ENCODE assay signal across 11 cellular contexts in genomic region chr1:173603056-173603591, GRCh38. TPM values are rescaled to one million over a fixed set of nuclear protein-coding genes. Genes with fewer than 3 reads are reported as not detected.
DNase-seq lines count a peak whose midpoint lies in the region; ATAC-seq and TF ChIP-seq lines count a peak whose summit lies in the region.
"Had no signal": no experiment of that assay in that cellular context is flagged by ENCODE, and none has a peak within 500 bp of the region (broad histone marks: within the 10 kb centered on the region; RNA-seq: fewer than 3 reads in every experiment).

A gene with protein sequence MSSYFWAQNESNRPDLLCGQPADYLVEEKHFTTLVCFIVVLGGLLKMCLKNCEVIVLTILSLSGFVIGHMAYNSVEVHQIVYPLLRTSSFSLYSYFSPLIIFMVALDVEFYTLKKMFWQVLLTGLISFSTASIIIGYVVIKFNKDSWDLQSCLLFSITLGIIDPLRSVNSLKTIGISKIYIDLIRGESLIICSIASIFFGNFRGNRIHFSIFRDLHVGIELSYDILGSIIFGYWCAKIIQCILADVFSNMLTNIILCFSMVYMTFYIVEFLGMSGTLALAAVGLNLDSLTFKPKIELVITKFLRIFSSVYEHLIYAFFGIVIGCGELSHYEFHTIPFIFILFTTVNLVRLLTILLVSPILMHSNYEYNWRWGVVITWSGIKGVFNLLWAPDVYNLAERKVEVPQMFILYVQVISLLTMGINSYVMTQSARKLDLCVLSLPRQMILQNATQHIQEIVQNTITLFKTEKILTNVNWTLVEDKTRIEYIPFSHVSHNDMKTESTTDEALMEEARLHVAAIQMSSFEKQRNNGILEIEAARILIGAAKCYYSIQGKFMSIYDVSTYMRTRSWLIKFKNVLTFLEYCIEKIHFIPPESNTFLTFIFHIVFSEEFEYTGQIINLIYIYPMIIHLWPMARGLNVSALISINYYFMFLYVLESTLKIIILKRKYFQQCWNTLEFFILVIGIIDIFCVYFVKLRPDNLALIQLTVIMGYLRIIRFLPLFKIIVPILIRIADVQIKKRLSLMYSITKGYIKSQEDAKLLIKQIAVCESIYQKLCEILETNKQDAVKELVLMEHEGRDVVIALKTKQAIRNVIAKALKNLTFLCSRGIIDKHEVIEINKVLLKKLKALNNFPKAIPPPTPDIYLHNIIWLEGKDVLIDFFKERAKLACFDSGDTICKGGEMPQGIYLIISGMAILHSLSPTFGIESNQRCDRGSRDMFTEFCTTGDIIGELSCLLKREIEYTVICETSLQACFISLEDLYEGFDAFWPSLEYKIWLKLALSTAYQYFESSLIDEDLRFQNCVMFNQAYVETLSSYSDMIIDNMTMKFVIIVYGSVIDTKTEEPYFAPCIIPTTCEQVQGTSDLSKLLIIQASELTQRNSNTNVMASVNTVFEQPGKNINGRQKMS (minus strand): TSS chr1:173603072. CDS start chr1:173601776, 1,296 bp downstream.

- peak within 1 kb of the TSS; percentile 82 for H3K27ac ChIP-seq in hepatocyte

- H2AFZ ChIP-seq in hepatocyte, result peak within 1 kb of the TSS; percentile 65

- H3K4me1 Mint-ChIP-seq in HFFc6 (ENCODE audit: low read depth), result peaks cover 18% of the 10 kb centered on the region; the same call in 1 of the 2 replicates
- H3K4me1 Mint-ChIP-seq in activated T-cell treated with anti-CD3 and anti-CD28 coated beads, Interleukin-2, amount 50 U/mL, for 24 hours (ENCODE audit: low read depth), result peaks cover 2% of the 10 kb centered on the region

- DNase-seq in HFFc6 (no peak), astrocyte of the spinal cord (ENCODE audit: low read depth, low spot score) (peak; percentile 5), hepatocyte (ENCODE audit: low spot score) (peak; percentile 50), sciatic nerve (ENCODE audit: low spot score) (no peak), NCI-H1694 (lab: John Stamatoyannopoulos, UW) (no peak), NCI-H446 (lab: John Stamatoyannopoulos, UW) (no peak), NCI-H2029 (lab: John Stamatoyannopoulos, UW) (no peak)
- no peak for DNase-seq in activated T-cell treated with anti-CD3 and anti-CD28 coated beads, Interleukin-2, amount 50 U/mL, for 24 hours
- DNase-seq: activated naive CD4-positive, alpha-beta T cell; NCI-H187 treated with DMSO at 0.1 percent for 48 hours had no signal

- no peaks in the 10 kb centered on the region for H3K36me3 Mint-ChIP-seq in HFFc6 (ENCODE audit: low read depth)
- no peaks in the 10 kb centered on the region for H3K36me3 Mint-ChIP-seq in activated T-cell treated with anti-CD3 and anti-CD28 coated beads, Interleukin-2, amount 50 U/mL, for 24 hours (ENCODE audit: low read depth)

- WGBS in hepatocyte (ENCODE audit: low lambda C conversion rate, missing lambda C conversion rate), result 31% methylated on average over 5 of the region's 5 CpGs

- no peaks in the 10 kb centered on the region for H3K4me1 ChIP-seq in hepatocyte (ENCODE audit: insufficient read depth)

- intact Hi-C loops in sciatic nerve (cut with DNase I), result no loop called here

- ATAC-seq in sciatic nerve, result peak; percentile 53

- H3K4me3 Mint-ChIP-seq in HFFc6, result peak within 1 kb of the TSS; percentile 71; the same call in 1 of the 2 replicates
- no peak within 1 kb of the TSS for H3K4me3 Mint-ChIP-seq in activated T-cell treated with anti-CD3 and anti-CD28 coated beads, Interleukin-2, amount 50 U/mL, for 24 hours

- in situ Hi-C loops in astrocyte of the spinal cord (cut with HindIII; ENCODE audit: low sequenced_read_pairs), result no loop called here

- no peaks in the 10 kb centered on the region for H3K9me2 ChIP-seq in hepatocyte (replicated peaks; ENCODE audit: insufficient read depth)

- TF ChIP-seq CTCF in HFFc6 (IDR thresholded peaks at IDR 0.05), result no peak
- TF ChIP-seq CTCF in astrocyte of the spinal cord (IDR thresholded peaks at IDR 0.05; ENCODE audit: low read depth, low read length), result no peak
- no peak for TF ChIP-seq CTCF in hepatocyte (IDR thresholded peaks at IDR 0.05; ENCODE audit: poor library complexity)

- no peaks in the 10 kb centered on the region for H3K9me3 Mint-ChIP-seq in HFFc6
- no peaks in the 10 kb centered on the region for H3K9me3 Mint-ChIP-seq in activated T-cell treated with anti-CD3 and anti-CD28 coated beads, Interleukin-2, amount 50 U/mL, for 24 hours

- no peak within 1 kb of the TSS for H3K27ac Mint-ChIP-seq in HFFc6
- H3K27ac Mint-ChIP-seq in activated T-cell treated with anti-CD3 and anti-CD28 coated beads, Interleukin-2, amount 50 U/mL, for 24 hours, result no peak within 1 kb of the TSS

- H3K27me3 ChIP-seq in hepatocyte, result no peaks in the 10 kb centered on the region

- H3K9me3 ChIP-seq in hepatocyte (ENCODE audit: low read depth), result no peaks in the 10 kb centered on the region

- H3K4me3 ChIP-seq in astrocyte of the spinal cord (ENCODE audit: low read depth, low read length), result no peak within 1 kb of the TSS
- H3K4me3 ChIP-seq in hepatocyte, result peak within 1 kb of the TSS; percentile 5

- H3K4me2 ChIP-seq in hepatocyte, result peak within 1 kb of the TSS; percentile 69

- H4K20me1 ChIP-seq in hepatocyte (ENCODE audit: insufficient read depth, poor library complexity, severe bottlenecking), result no peaks in the 10 kb centered on the region

- H3K79me2 ChIP-seq in hepatocyte, result no peaks in the 10 kb centered on the region

- peaks cover 6% of the 10 kb centered on the region; the same call in 1 of the 2 replicates for H3K27me3 Mint-ChIP-seq in HFFc6 (ENCODE audit: insufficient read depth)
- H3K27me3 Mint-ChIP-seq in activated T-cell treated with anti-CD3 and anti-CD28 coated beads, Interleukin-2, amount 50 U/mL, for 24 hours, result no peaks in the 10 kb centered on the region

- no peaks in the 10 kb centered on the region for H3K36me3 ChIP-seq in hepatocyte (replicated peaks; ENCODE audit: insufficient read depth, low read depth)

RNA-seq across cellular contexts. Expression of the gene that starts here (rescaled TPM):
- not detected for total RNA-seq in HFFc6 (2021; fragmentation: NEBNext Ultra II Directional; extraction: Animal tissue kit (Norgen Biotek cat#: 25700))
- total RNA-seq in hepatocyte (0.77 TPM in 1 of 2 replicates, not detected in the other), sciatic nerve (not detected)
- 0.71 and 1.1 TPM in 2 replicates for polyA plus RNA-seq in hepatocyte
- total RNA-seq: T-helper 2 cell treated with Interferon-gamma antibody and Interleukin-4, amounts not matched to agents 100 ng/mL and 5 ng/mL, for 36 hours had no signal

Comparison
In these comparisons a context has a peak if more than half of its experiments do, and no peak if none do; other contexts are left out.
1. Peak in ATAC-seq in sciatic nerve; RNA of the gene not detected or under 1 TPM.
2. DNase-seq: peak in astrocyte of the spinal cord (single experiment) and hepatocyte (single experiment); none in HFFc6 (single experiment), sciatic nerve (single experiment), NCI-H1694 (single experiment), activated T-cell treated with anti-CD3 and anti-CD28 coated beads, Interleukin-2, amount 50 U/mL, for 24 hours (single experiment), NCI-H446 (0 of 2) and NCI-H2029 (single experiment).